Comparison of ENCODE assay signal across 30 cellular contexts in the genomic region with DNA sequence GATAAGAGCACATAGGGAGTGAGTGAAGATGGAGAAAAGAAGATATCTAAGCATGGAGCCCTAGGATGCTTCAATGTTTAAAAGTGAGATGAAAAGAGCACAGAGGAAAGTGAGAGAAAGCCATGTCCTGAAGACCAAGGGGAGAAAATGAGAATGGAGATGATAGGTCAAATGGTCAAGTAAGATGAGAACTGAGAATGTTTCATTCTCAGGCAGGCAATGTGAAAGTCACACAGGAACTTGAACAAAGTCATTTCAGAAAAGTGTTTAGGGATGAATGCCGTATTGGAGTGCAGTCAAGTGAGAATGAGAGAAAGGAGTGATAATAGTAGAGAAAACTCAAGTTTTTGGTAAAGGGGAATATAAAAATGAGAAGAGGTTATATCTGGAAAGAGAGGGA.
DNase-seq lines count a peak whose midpoint lies in the region; ATAC-seq, FAIRE-seq and TF ChIP-seq lines count a peak whose summit lies in the region.
"Had no signal": no experiment of that assay in that cellular context is flagged by ENCODE, and none has a peak within 500 bp of the region (broad histone marks: within the 10 kb centered on the region; RNA-seq: fewer than 3 reads in every experiment).

No MANE protein-coding gene starts in this region.

- BruUV-seq in GM12878 (replicated peaks; lab: Mats Ljungman, UMichigan): no TSS peak

- H3K9me3 ChIP-seq in GM12878 (replicated peaks; ENCODE audit: control insufficient read depth, insufficient read depth, low read length): no peaks in the 10 kb centered on the region
- H3K9me3 ChIP-seq: Caco-2, right lobe of liver, uterus had no signal

- H3K36me3 Mint-ChIP-seq in immature natural killer cell: no peaks in the 10 kb centered on the region
- H3K36me3 Mint-ChIP-seq in activated CD8-positive, alpha-beta memory T cell treated with anti-CD3 and anti-CD28 coated beads, Interleukin-2, amount 10 ng/mL, durations not matched to agents 7 days and 5 days: no peaks in the 10 kb centered on the region
- H3K36me3 Mint-ChIP-seq: neural progenitor cell had no signal

- no peak overlapping the region for H3K9ac ChIP-seq in GM12878 (ENCODE audit: control insufficient read depth, insufficient read depth, low read length)
- H3K9ac ChIP-seq: neural progenitor cell had no signal

- H3K27ac ChIP-seq in GM12878 (ENCODE audit: control insufficient read depth, insufficient read depth): no peak overlapping the region
- H3K27ac ChIP-seq: brain microvascular endothelial cell, epithelial cell of prostate, neural progenitor cell, right lobe of liver, SK-N-MC, uterus had no signal

- POLR2A ChIA-PET in GM12878 (lab: Charles Lee): no interaction called here

- no peak overlapping the region for H3K4me3 ChIP-seq in GM12878
- H3K4me3 ChIP-seq: neural progenitor cell, right lobe of liver, SK-N-MC, uterus had no signal

- ATAC-seq in GM18517 (IDR thresholded peaks at IDR 0.05; ENCODE audit: unreplicated experiment) (peak; percentile 59), GM19468 (IDR thresholded peaks at IDR 0.05; ENCODE audit: extremely low read depth, unreplicated experiment) (peak; percentile 50), HG02852 (IDR thresholded peaks at IDR 0.05; ENCODE audit: unreplicated experiment) (peak; percentile 89), GM12878 (peak; percentile 18; the same call in 1 of the 3 replicates)
- no peak for ATAC-seq in activated CD8-positive, alpha-beta memory T cell treated with anti-CD3 and anti-CD28 coated beads, Interleukin-2, amount 10 ng/mL, durations not matched to agents 7 days and 5 days
- ATAC-seq: activated T-cell treated with anti-CD3 and anti-CD28 coated beads, Interleukin-2, amount 50 U/mL, for 72 hours; left colon; right lobe of liver; T-helper 17 cell had no signal

- H3K36me3 ChIP-seq in GM12878 (ENCODE audit: control insufficient read depth in 2 of 2, insufficient read depth in 2 of 2, low read length in 1 of 2): no peaks in the 10 kb centered on the region
- H3K36me3 ChIP-seq: brain microvascular endothelial cell, neural progenitor cell, right lobe of liver, uterus had no signal

- H3K4me1 Mint-ChIP-seq in immature natural killer cell: no peaks in the 10 kb centered on the region
- no peaks in the 10 kb centered on the region for H3K4me1 Mint-ChIP-seq in activated CD8-positive, alpha-beta memory T cell treated with anti-CD3 and anti-CD28 coated beads, Interleukin-2, amount 10 ng/mL, durations not matched to agents 7 days and 5 days
- H3K4me1 Mint-ChIP-seq: neural progenitor cell, T-helper 17 cell had no signal

- no peak for TF ChIP-seq POLR2A in GM12878 (IDR thresholded peaks at IDR 0.05; ENCODE audit: low read depth, low read length)

- no peaks in the 10 kb centered on the region for H3K79me2 ChIP-seq in GM12878 (ENCODE audit: control insufficient read depth, insufficient read depth, low read length)

- H3K4me1 ChIP-seq in GM12878 (ENCODE audit: control insufficient read depth, insufficient read depth, low read length): no peaks in the 10 kb centered on the region
- H3K4me1 ChIP-seq: Caco-2, neural progenitor cell, right lobe of liver, uterus had no signal

- intact Hi-C loops in GM12878 (cut with micrococcal nuclease; ENCODE audit: unreplicated experiment): no loop called here

- H3K27ac Mint-ChIP-seq in immature natural killer cell: no peak overlapping the region
- no peak overlapping the region for H3K27ac Mint-ChIP-seq in activated CD8-positive, alpha-beta memory T cell treated with anti-CD3 and anti-CD28 coated beads, Interleukin-2, amount 10 ng/mL, durations not matched to agents 7 days and 5 days
- H3K27ac Mint-ChIP-seq: activated naive CD4-positive, alpha-beta T cell treated with anti-CD3 and anti-CD28 coated beads for 36 hours; activated T-cell treated with anti-CD3 and anti-CD28 coated beads, Interleukin-2, amount 50 U/mL, for 72 hours; neural progenitor cell; T-helper 17 cell had no signal

- CTCF ChIA-PET in GM12878 (lab: Yijun Ruan, JAX): no interaction called here
- CTCF ChIA-PET in activated CD8-positive, alpha-beta memory T cell treated with anti-CD3 and anti-CD28 coated beads, Interleukin-2, amount 10 ng/mL, durations not matched to agents 7 days and 5 days (lab: Charles Lee): no interaction called here

- no peak for TF ChIP-seq CTCF in GM12878 (IDR thresholded peaks at IDR 0.05 in 2 of 3, conservative IDR thresholded peaks at IDR 0.05 in 1 of 3; ENCODE audit: control insufficient read depth in 2 of 3, extremely low read depth in 1 of 3, insufficient read depth in 1 of 3, low read depth in 3 of 3, low read length in 3 of 3)

- RAD21 ChIA-PET in GM12878 (lab: Charles Lee; ENCODE audit: unreplicated experiment): no interaction called here

- TF ChIP-seq EP300 in GM12878 (IDR thresholded peaks at IDR 0.05; ENCODE audit: borderline replicate concordance in 1 of 2, control insufficient read depth in 1 of 2, low read depth in 2 of 2, low read length in 2 of 2): no peak

- peaks cover 0 to 2% (median 0%) of the 10 kb centered on the region in 3 donors for H3K27me3 Mint-ChIP-seq in immature natural killer cell (ENCODE audit: low read depth in 3 of 3)
- no peaks in the 10 kb centered on the region for H3K27me3 Mint-ChIP-seq in activated CD8-positive, alpha-beta memory T cell treated with anti-CD3 and anti-CD28 coated beads, Interleukin-2, amount 10 ng/mL, durations not matched to agents 7 days and 5 days
- H3K27me3 Mint-ChIP-seq: T-helper 17 cell had no signal

- WGBS in GM12878 (ENCODE audit: insufficient coverage, insufficient replicate concordance, low lambda C conversion rate, missing lambda C conversion rate): 6% methylated on average over 1 of the region's 1 CpG

- no peak overlapping the region for H3K4me3 Mint-ChIP-seq in immature natural killer cell
- H3K4me3 Mint-ChIP-seq in activated CD8-positive, alpha-beta memory T cell treated with anti-CD3 and anti-CD28 coated beads, Interleukin-2, amount 10 ng/mL, durations not matched to agents 7 days and 5 days: no peak overlapping the region
- H3K4me3 Mint-ChIP-seq: activated naive CD4-positive, alpha-beta T cell treated with anti-CD3 and anti-CD28 coated beads for 36 hours; activated T-cell treated with anti-CD3 and anti-CD28 coated beads, Interleukin-2, amount 50 U/mL, for 72 hours; neural progenitor cell; T-helper 17 cell had no signal

- DNase-seq in GM12878 (ENCODE audit: low read depth, low spot score) (no peak), immature natural killer cell (no peak), urothelium cell line (ENCODE audit: low spot score) (no peak)
- no peak for DNase-seq in activated CD8-positive, alpha-beta memory T cell treated with anti-CD3 and anti-CD28 coated beads, Interleukin-2, amount 10 ng/mL, durations not matched to agents 7 days and 5 days
- DNase-seq: activated CD4-positive, alpha-beta T cell treated with anti-CD3 and anti-CD28 coated beads for 4 hours; activated naive CD4-positive, alpha-beta T cell treated with anti-CD3 and anti-CD28 coated beads for 36 hours; activated T-cell treated with anti-CD3 and anti-CD28 coated beads, Interleukin-2, amount 50 U/mL, for 72 hours; brain microvascular endothelial cell; C1 segment of cervical spinal cord; Caco-2; DMS79 treated with DMSO at 0.1 percent for 48 hours; GOT3; head of caudate nucleus; IMR-90; left colon; NCI-H1092 treated with DMSO at 0.1 percent for 48 hours; NCI-H2029 treated with DMSO at 0.1 percent for 48 hours; NCI-H2227 treated with DMSO at 0.1 percent for 48 hours; right lobe of liver; stimulated activated CD4-positive, alpha-beta T cell treated with anti-CD3 and anti-CD28 coated beads, Interleukin-12 subunit alpha, Interleukin-12 subunit beta, amount 100 ng/mL, for 4 hours; stimulated activated CD4-positive, alpha-beta T cell treated with anti-CD3 and anti-CD28 coated beads, Interleukin-4, amount 100 ng/mL, for 4 hours; stimulated activated naive CD4-positive, alpha-beta T cell; T-helper 17 cell; uterus had no signal

- in situ Hi-C loops in GM12878 (cut with MboI): no loop called here

- no peaks in the 10 kb centered on the region for H3K9me3 Mint-ChIP-seq in immature natural killer cell
- no peaks in the 10 kb centered on the region for H3K9me3 Mint-ChIP-seq in activated CD8-positive, alpha-beta memory T cell treated with anti-CD3 and anti-CD28 coated beads, Interleukin-2, amount 10 ng/mL, durations not matched to agents 7 days and 5 days (ENCODE audit: low read depth)
- H3K9me3 Mint-ChIP-seq: activated naive CD4-positive, alpha-beta T cell treated with anti-CD3 and anti-CD28 coated beads for 36 hours; activated T-cell treated with anti-CD3 and anti-CD28 coated beads, Interleukin-2, amount 50 U/mL, for 72 hours; neural progenitor cell had no signal

- no peak for TF ChIP-seq RAD21 in GM12878 (IDR thresholded peaks at IDR 0.05; ENCODE audit: insufficient read depth, low read depth, low read length)

- no peak overlapping the region for H3K4me2 ChIP-seq in GM12878 (ENCODE audit: control insufficient read depth, insufficient read depth)
- H3K4me2 ChIP-seq: neural progenitor cell had no signal

- no peaks in the 10 kb centered on the region for H3K27me3 ChIP-seq in GM12878 (replicated peaks in 1 of 2; ENCODE audit: control insufficient read depth in 2 of 2, insufficient read depth in 2 of 2, low read length in 1 of 2)
- H3K27me3 ChIP-seq: brain microvascular endothelial cell, neural progenitor cell, right lobe of liver, uterus had no signal

- H2AFZ ChIP-seq in GM12878 (ENCODE audit: control insufficient read depth, low read depth, low read length): no peak overlapping the region
- H2AFZ ChIP-seq: neural progenitor cell had no signal

- FAIRE-seq in GM12878 (lab: Jason Lieb, UNC) (no peak), urothelium cell line (lab: Jason Lieb, UNC) (no peak)

- SMC1A ChIA-PET in GM12878 (lab: Charles Lee; ENCODE audit: uncharacterized antibody, unreplicated experiment): no interaction called here

- H4K20me1 ChIP-seq in GM12878 (ENCODE audit: control insufficient read depth, insufficient read depth): no peaks in the 10 kb centered on the region

TF ChIP-seq in GM12878, 131 proteins besides CTCF, POLR2A, EP300 and RAD21 (continues in another document):
- TF ChIP-seq SPI1 (IDR thresholded peaks at IDR 0.05; ENCODE audit: borderline replicate concordance, insufficient read depth, low read depth, low read length): no peak
- TF ChIP-seq TCF7 (IDR thresholded peaks at IDR 0.05; ENCODE audit: borderline replicate concordance): no peak
- TF ChIP-seq, protein P1, sequence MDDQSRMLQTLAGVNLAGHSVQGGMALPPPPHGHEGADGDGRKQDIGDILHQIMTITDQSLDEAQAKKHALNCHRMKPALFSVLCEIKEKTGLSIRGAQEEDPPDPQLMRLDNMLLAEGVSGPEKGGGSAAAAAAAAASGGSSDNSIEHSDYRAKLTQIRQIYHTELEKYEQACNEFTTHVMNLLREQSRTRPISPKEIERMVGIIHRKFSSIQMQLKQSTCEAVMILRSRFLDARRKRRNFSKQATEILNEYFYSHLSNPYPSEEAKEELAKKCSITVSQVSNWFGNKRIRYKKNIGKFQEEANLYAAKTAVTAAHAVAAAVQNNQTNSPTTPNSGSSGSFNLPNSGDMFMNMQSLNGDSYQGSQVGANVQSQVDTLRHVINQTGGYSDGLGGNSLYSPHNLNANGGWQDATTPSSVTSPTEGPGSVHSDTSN (IDR thresholded peaks at IDR 0.05; ENCODE audit: insufficient replicate concordance, low read depth, low read length): no peak
- no peak for TF ChIP-seq ZNF384 (IDR thresholded peaks at IDR 0.05; ENCODE audit: borderline replicate concordance, low read depth, low read length)
- no peak for TF ChIP-seq TBL1XR1 (IDR thresholded peaks at IDR 0.05; ENCODE audit: low read depth, low read length)
